8 cellular contexts compared by ENCODE assay signal in genomic region chrX:40108959-40109287, GRCh38. TPM values are rescaled to one million over a fixed set of nuclear protein-coding genes. Genes with fewer than 3 reads are reported as not detected.
A peak's percentile ranks its signal among the peaks of the same experiment; 100 is the strongest.
DNase-seq lines count a peak whose midpoint lies in the region; ATAC-seq and TF ChIP-seq lines count a peak whose summit lies in the region.

No MANE protein-coding gene starts in this region.

- ATAC-seq in SK-N-SH treated with all-trans-retinoic acid at 6 μM for 48 hours (peak; percentile 63), right cardiac atrium (peak; percentile 75 to 78), GM19397 (IDR thresholded peaks at IDR 0.05; ENCODE audit: unreplicated experiment) (no peak), HG03139 (IDR thresholded peaks at IDR 0.05; ENCODE audit: unreplicated experiment) (no peak)

- intact Hi-C loops in right cardiac atrium (cut with DNase I) (loop anchor here in 2 of 4 donors (5.0 to 10.0 kb wide), 2 partner anchors 38 to 46 kb away; no protein-coding TSS in a partner anchor), prostate gland (cut with DNase I) (loop anchor here (5.0 to 10.0 kb wide), 2 partner anchors 43 to 294 kb away; no protein-coding TSS in a partner anchor)

- H3K9me3 ChIP-seq in right cardiac atrium (ENCODE audit: control insufficient read depth, low read length) (no peaks in the 10 kb centered on the region), prostate gland (no peaks in the 10 kb centered on the region)

- H3K4me1 ChIP-seq in right cardiac atrium (ENCODE audit: control insufficient read depth, insufficient read depth, low read length) (no peaks in the 10 kb centered on the region), prostate gland (replicated peaks) (no peaks in the 10 kb centered on the region)

- H3K27me3 ChIP-seq in HL-60 (ENCODE audit: insufficient read depth, poor library complexity, severe bottlenecking) (no peaks in the 10 kb centered on the region), right cardiac atrium (ENCODE audit: control insufficient read depth, insufficient read depth) (no peaks in the 10 kb centered on the region), prostate gland (replicated peaks; ENCODE audit: insufficient read depth) (no peaks in the 10 kb centered on the region)

- peak; percentile 44 for TF ChIP-seq POLR2A in prostate gland (IDR thresholded peaks at IDR 0.05)

- H3K27ac ChIP-seq in C4-2B (peak overlapping the region; percentile 91), HL-60 (replicated peaks) (peak overlapping the region; percentile 59), right cardiac atrium (ENCODE audit: low read length) (peak overlapping the region; percentile 89), prostate gland (peak overlapping the region; percentile 86 to 95)

- no peaks in the 10 kb centered on the region for H3K36me3 ChIP-seq in prostate gland

- TF ChIP-seq CTCF in C4-2B (conservative IDR thresholded peaks at IDR 0.05), result no peak
- no peak for TF ChIP-seq CTCF in HL-60 (IDR thresholded peaks at IDR 0.05; ENCODE audit: insufficient read depth, low read length)
- TF ChIP-seq CTCF in prostate gland (IDR thresholded peaks at IDR 0.05), result no peak

- WGBS in right cardiac atrium, result under 1% methylated on average over 48 of the region's 48 CpGs
- WGBS in prostate gland, result 0% methylated on average over 6 of the region's 48 CpGs

- DNase-seq in HL-60 (ENCODE audit: low read depth in 1 of 2, low spot score in 1 of 2) (peak in 1 of 2 experiments; percentile 61), anterior cingulate cortex (lab: John Stamatoyannopoulos, UW) (peak in 47 of 58 donors; percentile 3 to 78 (median 37)), right cardiac atrium (peak; percentile 85 to 93 (median 92)), prostate gland (ENCODE audit: low spot score) (peak; percentile 72)

- H3K4me3 ChIP-seq in HL-60 (replicated peaks; ENCODE audit: insufficient read depth, low read length) (peak overlapping the region; percentile 34), right cardiac atrium (ENCODE audit: low read length) (peak overlapping the region; percentile 84), prostate gland (peak overlapping the region; percentile 51 to 61)

TF ChIP-seq in SK-N-SH treated with all-trans-retinoic acid at 6 μM for 48 hours, 23 proteins besides CTCF, POLR2A, EP300 and RAD21:
- TF ChIP-seq TOX (CRISPR knock-in tag; IDR thresholded peaks at IDR 0.05; ENCODE audit: borderline replicate concordance) (no peak), GLIS3 (CRISPR knock-in tag; IDR thresholded peaks at IDR 0.05) (no peak)
TF ChIP-seq in SK-N-SH treated with all-trans-retinoic acid at 6 μM for 48 hours: peak in this region for 0.

RNA-seq across cellular contexts. Expression of gene BCOR, which starts 11.2 kb away (rescaled TPM):
- total RNA-seq in right cardiac atrium, result 10 to 100 TPM; 18.1 to 30.1 (median 20.5) TPM
- polyA plus RNA-seq in right cardiac atrium, result 11.1 TPM
- 10 to 100 TPM; 56.2 to 70.8 TPM for total RNA-seq in prostate gland

Comparison
In these comparisons a context has a peak if more than half of its experiments do, and no peak if none do; other contexts are left out.
1. H3K4me3 ChIP-seq: peak in every context shown above with its lines; median percentile 84 in right cardiac atrium; 56 in prostate gland; 34 in HL-60.
2. ATAC-seq: peak in SK-N-SH treated with all-trans-retinoic acid at 6 μM for 48 hours (single experiment) and right cardiac atrium (2 of 2); none in GM19397 (single experiment) and HG03139 (single experiment).
3. Peak in every context shown above with its lines, with median percentiles within 50 percentile points of each other: H3K27ac ChIP-seq.